ENCODE assay signal across 10 cellular contexts in the genomic region with DNA sequence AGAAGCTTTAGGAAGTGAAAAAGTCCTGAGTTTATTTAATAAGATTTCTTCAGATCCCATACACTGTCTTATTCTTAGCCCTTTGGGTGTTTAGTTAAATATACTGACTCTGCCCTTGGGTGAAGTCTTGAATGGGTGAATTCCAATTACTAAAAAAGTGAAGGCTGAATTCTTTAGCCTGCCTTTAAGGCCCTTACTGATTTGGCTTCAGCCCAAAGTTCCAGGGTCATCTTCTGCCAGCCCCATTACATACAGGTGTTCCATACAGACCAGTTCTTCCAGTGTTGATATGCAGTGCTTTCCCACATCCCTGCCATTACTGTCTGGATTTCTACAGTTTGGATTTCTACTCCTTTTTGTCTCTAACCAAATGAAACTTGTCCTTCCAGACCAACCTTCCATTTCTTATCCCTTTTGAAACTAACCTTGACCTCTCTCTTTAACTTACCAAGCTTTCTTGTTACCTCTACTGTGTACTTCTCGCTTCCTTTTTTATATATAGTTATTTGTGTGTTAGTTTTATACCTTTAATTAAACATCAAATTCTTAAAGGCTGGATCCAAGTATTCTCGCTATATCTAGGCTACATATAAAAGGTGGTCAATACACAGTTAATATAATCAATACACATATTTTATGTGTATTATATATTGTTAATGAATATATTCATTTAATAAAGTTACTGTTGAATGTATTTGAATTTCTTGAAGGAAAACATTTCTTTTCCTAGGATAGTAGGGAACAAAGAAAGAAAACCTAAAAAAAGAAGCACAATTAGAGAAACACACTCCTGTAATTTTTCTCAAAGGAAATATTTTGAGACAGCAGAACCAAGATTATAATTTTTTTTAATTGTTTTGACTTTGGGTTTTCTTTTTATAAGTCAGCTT. TPM values are rescaled to one million over a fixed set of nuclear protein-coding genes. Genes with fewer than 3 reads are reported as not detected.
A peak's percentile ranks its signal among the peaks of the same experiment; 100 is the strongest.
DNase-seq lines count a peak whose midpoint lies in the region; ATAC-seq, FAIRE-seq and TF ChIP-seq lines count a peak whose summit lies in the region.
"Had no signal": no experiment of that assay in that cellular context is flagged by ENCODE, and none has a peak within 500 bp of the region (broad histone marks: within the 10 kb centered on the region; RNA-seq: fewer than 3 reads in every experiment).

No MANE protein-coding gene starts in this region.

- H3K4me1 ChIP-seq in SK-N-SH (ENCODE audit: control insufficient read depth in 1 of 2, insufficient read depth in 2 of 2, low read depth in 1 of 2, low read length in 1 of 2): peaks cover 14 to 18% of the 10 kb centered on the region in 2 experiments; a peak in 3 of 4 replicates
- H3K4me1 ChIP-seq in small intestine (ENCODE audit: control insufficient read depth in 2 of 2, insufficient read depth in 1 of 2, low read depth in 1 of 2, low read length in 1 of 2): peaks cover 7 to 20% of the 10 kb centered on the region in 2 donors
- H3K4me1 ChIP-seq in A673 (ENCODE audit: insufficient read depth, low read length, poor library complexity, severe bottlenecking): peaks cover 36% of the 10 kb centered on the region

- H3K4me3 ChIP-seq in SK-N-SH (ENCODE audit: low read depth in 2 of 2, low read length in 1 of 2): no peak overlapping the region
- no peak overlapping the region for H3K4me3 ChIP-seq in LNCaP clone FGC (ENCODE audit: low read depth, low read length)
- H3K4me3 ChIP-seq in dorsolateral prefrontal cortex: peak overlapping the region in 2 of 59 donors; percentile 8
- no peak overlapping the region for H3K4me3 ChIP-seq in small intestine (ENCODE audit: low read depth in 1 of 2, low read length in 2 of 2)
- H3K4me3 ChIP-seq in A673 (ENCODE audit: low read depth, low read length, poor library complexity, severe bottlenecking): no peak overlapping the region

- H3F3A ChIP-seq in SK-N-SH (replicated peaks; ENCODE audit: insufficient read depth): peaks cover 37% of the 10 kb centered on the region

- no peak for TF ChIP-seq RAD21 in SK-N-SH (IDR thresholded peaks at IDR 0.05; ENCODE audit: low read length)

- POLR2A ChIA-PET in SK-N-SH (lab: Yijun Ruan, JAX) (interaction anchor here (0.8 kb wide), 1 partner anchor 15 kb away, joined by 3 read pairs; the partner anchor contains the start of gene MBNL1), A673 (lab: Charles Lee; ENCODE audit: low non-redundant PET) (no interaction called here)

- TF ChIP-seq CTCF in SK-N-SH (IDR thresholded peaks at IDR 0.05): no peak
- TF ChIP-seq CTCF in LNCaP clone FGC (IDR thresholded peaks at IDR 0.05; ENCODE audit: control insufficient read depth, extremely low read depth, insufficient read depth): no peak
- no peak for TF ChIP-seq CTCF in dorsolateral prefrontal cortex (IDR thresholded peaks at IDR 0.05 in 54 of 56, conservative IDR thresholded peaks at IDR 0.05 in 2 of 56; ENCODE audit: low read depth in 1 of 56, partially characterized antibody in 56 of 56)
- TF ChIP-seq CTCF in A673 (conservative IDR thresholded peaks at IDR 0.05; ENCODE audit: low read depth, low read length): no peak

- WGBS in SK-N-SH (ENCODE audit: low lambda C conversion rate): 72% methylated on average over 2 of the region's 2 CpGs
- 51 to 77% (median 55%) methylated on average over 2 of the region's 2 CpGs for WGBS in small intestine, 3 donors

- no peak for FAIRE-seq in small intestine (lab: Jason Lieb, UNC)

- H3K27ac ChIP-seq in SK-N-SH (ENCODE audit: low read depth in 2 of 2, low read length in 1 of 2) (peak overlapping the region; percentile 16 to 22; a peak in 3 of 4 replicates), dorsolateral prefrontal cortex (peak overlapping the region in 40 of 59 donors; percentile 5 to 77 (median 45)), small intestine (ENCODE audit: low read depth in 1 of 2, low read length in 1 of 2) (no peak overlapping the region), A673 (ENCODE audit: low read depth, low read length, poor library complexity, severe bottlenecking) (no peak overlapping the region)

- peaks cover 90% of the 10 kb centered on the region for H4K20me1 ChIP-seq in SK-N-SH (ENCODE audit: insufficient read depth)

- ATAC-seq in SK-N-SH treated with all-trans-retinoic acid at 6 μM for 48 hours: no peak

- no peak for TF ChIP-seq EP300 in SK-N-SH (IDR thresholded peaks at IDR 0.05; ENCODE audit: borderline replicate concordance in 1 of 2, low read depth in 1 of 2, low read length in 1 of 2)

- peak overlapping the region; percentile 18; the same call in 1 of the 2 replicates for H3K4me2 ChIP-seq in SK-N-SH

- H3K9me2 ChIP-seq in SK-N-SH: no peaks in the 10 kb centered on the region

- H3K36me3 ChIP-seq in SK-N-SH (replicated peaks in 1 of 2; ENCODE audit: control insufficient read depth in 1 of 2, insufficient read depth in 2 of 2, low read length in 1 of 2) (peaks cover 0 to 18% of the 10 kb centered on the region in 2 experiments), small intestine (ENCODE audit: control insufficient read depth in 2 of 2, insufficient read depth in 2 of 2, low read length in 2 of 2) (no peaks in the 10 kb centered on the region), A673 (ENCODE audit: insufficient read depth, low read length, poor library complexity, severe bottlenecking) (no peaks in the 10 kb centered on the region)

- intact Hi-C loops in dorsolateral prefrontal cortex (cut with DNase I) (no loop called here), A673 (cut with micrococcal nuclease; ENCODE audit: unreplicated experiment) (no loop called here)

- BruUV-seq in A673 (replicated peaks; lab: Mats Ljungman, UMichigan): no TSS peak

- H3K79me2 ChIP-seq in SK-N-SH (ENCODE audit: insufficient read depth): peaks cover 97% of the 10 kb centered on the region

- no peak for DNase-seq in SK-N-SH
- DNase-seq in LNCaP clone FGC (ENCODE audit: low read depth): peak; percentile 58
- no peak for DNase-seq in dorsolateral prefrontal cortex
- DNase-seq in small intestine: peak; percentile 68
- no peak for DNase-seq in A673 (ENCODE audit: low spot score)
- no peak for DNase-seq in hepatic stellate cell (ENCODE audit: low spot score)
- no peak for DNase-seq in stimulated activated CD8-positive, alpha-beta memory T cell treated with anti-CD3 and anti-CD28 coated beads, Interleukin-4, amount 100 ng/mL, for 48 hours
- DNase-seq: activated CD8-positive, alpha-beta memory T cell treated with anti-CD3 and anti-CD28 coated beads for 24 hours; NCI-H345 had no signal

- no peak overlapping the region for H3K9ac ChIP-seq in SK-N-SH

- H3K27me3 ChIP-seq in SK-N-SH (ENCODE audit: insufficient read depth) (no peaks in the 10 kb centered on the region), dorsolateral prefrontal cortex (no peaks in the 10 kb centered on the region), small intestine (ENCODE audit: control insufficient read depth in 2 of 2, insufficient read depth in 2 of 2, low read length in 2 of 2) (no peaks in the 10 kb centered on the region), A673 (replicated peaks; ENCODE audit: insufficient read depth, low read depth, low read length, poor library complexity) (no peaks in the 10 kb centered on the region)

- H2AFZ ChIP-seq in SK-N-SH (ENCODE audit: low read depth): no peak overlapping the region

- CTCF ChIA-PET in SK-N-SH (lab: Yijun Ruan, JAX) (interaction anchor here (1.8 to 2.5 kb wide), 2 partner anchors 8 to 11 kb away, joined by 5 to 13 read pairs; no protein-coding TSS in a partner anchor), A673 (lab: Charles Lee) (no interaction called here)

- H3K9me3 ChIP-seq in SK-N-SH: no peaks in the 10 kb centered on the region
- H3K9me3 ChIP-seq in small intestine (ENCODE audit: control insufficient read depth, low read depth): no peaks in the 10 kb centered on the region
- no peaks in the 10 kb centered on the region for H3K9me3 ChIP-seq in A673 (ENCODE audit: low read depth, low read length, poor library complexity, severe bottlenecking)

TF ChIP-seq in SK-N-SH, 30 proteins besides CTCF, POLR2A, EP300 and RAD21:
- TF ChIP-seq NFIC (IDR thresholded peaks at IDR 0.05; ENCODE audit: borderline replicate concordance) (0 out of 2 replicates have a peak, but pooled peaks have one; percentile 13), YY1 (IDR thresholded peaks at IDR 0.05; ENCODE audit: low read depth) (no peak), NRF1 (IDR thresholded peaks at IDR 0.05; ENCODE audit: low read depth, low read length) (no peak)

TF ChIP-seq in SK-N-SH treated with all-trans-retinoic acid at 6 μM for 48 hours, 23 proteins besides CTCF, POLR2A, EP300 and RAD21 (continues in another document):
- TF ChIP-seq ESRRG (CRISPR knock-in tag; IDR thresholded peaks at IDR 0.05): no peak
- no peak for TF ChIP-seq ZC3H10 (CRISPR knock-in tag; IDR thresholded peaks at IDR 0.05)
- no peak for TF ChIP-seq ZNF8 (CRISPR knock-in tag; IDR thresholded peaks at IDR 0.05)
- no peak for TF ChIP-seq ZNF565 (CRISPR knock-in tag; conservative IDR thresholded peaks at IDR 0.05; ENCODE audit: low read depth)
- no peak for TF ChIP-seq PATZ1 (CRISPR knock-in tag; IDR thresholded peaks at IDR 0.05; ENCODE audit: borderline replicate concordance)

RNA-seq across cellular contexts. Expression of gene MBNL1, which starts 15.0 kb away (rescaled TPM):
- polyA plus RNA-seq in SK-N-SH (2012; rRNA removed) (44.3 and 65.1 TPM in 2 replicates), small intestine (10 to 100 TPM; 39.6 to 41.2 (median 40.0) TPM)
- polyA plus RNA-seq in SK-N-SH (2012; cell fraction: cytosol; rRNA removed): 53.4 and 63.3 TPM in 2 replicates
- polyA plus RNA-seq in SK-N-SH (2012; cell fraction: nucleus; rRNA removed): 56.9 and 69.6 TPM in 2 replicates
- total RNA-seq in dorsolateral prefrontal cortex (100 to 1,000 TPM; 106 to 168 (median 132) TPM), A673 (2021) (99.6 and 117 TPM in 2 replicates)

Comparison
In these comparisons a context has a peak if more than half of its experiments do, and no peak if none do; other contexts are left out.
1. DNase-seq: peak in LNCaP clone FGC (single experiment) and small intestine (single experiment); none in SK-N-SH (single experiment), dorsolateral prefrontal cortex (0 of 10), A673 (single experiment), hepatic stellate cell (single experiment) and stimulated activated CD8-positive, alpha-beta memory T cell treated with anti-CD3 and anti-CD28 coated beads, Interleukin-4, amount 100 ng/mL, for 48 hours (single experiment).
2. H3K27ac ChIP-seq: peak in SK-N-SH (2 of 2) and dorsolateral prefrontal cortex (40 of 59); none in small intestine (0 of 2) and A673 (single experiment).